Comparison of ENCODE assay signal across 31 cellular contexts in the genomic region with DNA sequence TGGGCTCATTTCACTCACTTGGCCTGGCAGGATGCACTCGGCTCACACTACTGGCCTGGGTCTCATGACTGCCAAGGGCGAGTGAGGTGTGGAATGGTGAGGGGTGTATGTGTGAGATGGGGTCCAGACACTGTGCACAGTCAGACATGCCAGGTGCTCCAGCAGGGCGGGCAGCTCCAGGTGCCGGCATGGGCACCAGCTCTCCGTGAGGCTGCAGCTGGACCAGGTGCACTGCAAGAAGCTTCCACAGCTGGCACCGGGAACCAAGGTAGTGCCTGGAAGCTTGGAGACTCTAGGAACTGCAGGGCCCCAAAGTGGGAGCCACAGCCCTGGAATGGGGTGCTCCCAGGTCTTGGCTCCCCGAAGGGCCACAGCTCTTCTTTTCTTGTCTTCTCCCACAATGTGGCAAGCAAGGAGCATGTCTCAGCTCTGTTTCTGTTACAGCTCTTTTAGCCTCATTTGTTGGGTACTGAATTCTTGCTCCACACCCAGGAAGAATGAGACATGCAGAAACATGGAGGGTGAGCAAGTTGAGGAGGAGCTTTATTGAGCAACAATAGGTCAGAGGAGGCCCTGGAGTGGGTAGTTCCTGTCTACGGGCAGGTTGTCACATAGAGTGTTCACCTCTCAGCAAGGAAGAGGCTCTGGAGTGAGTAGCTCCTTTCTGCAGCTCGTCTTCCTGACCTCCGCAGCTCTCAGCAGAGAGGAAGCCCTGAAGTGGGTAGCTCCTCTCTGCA.
"Had no signal": no experiment of that assay in that cellular context is flagged by ENCODE, and none has a peak within 500 bp of the region (broad histone marks: within the 10 kb centered on the region; RNA-seq: fewer than 3 reads in every experiment).

No MANE protein-coding gene starts in this region.

- H3K27me3 Mint-ChIP-seq: activated CD4-positive, alpha-beta T cell treated with anti-CD3 and anti-CD28 coated beads for 36 hours; activated CD4-positive, alpha-beta T cell treated with anti-CD3 and anti-CD28 coated beads, Interleukin-2, amount 10 ng/mL, durations not matched to agents 7 days and 5 days; activated naive CD4-positive, alpha-beta T cell treated with anti-CD3 and anti-CD28 coated beads, Interleukin-2, amount 50 U/mL, for 24 hours; activated naive CD8-positive, alpha-beta T cell treated with anti-CD3 and anti-CD28 coated beads, Interleukin-2, amount 10 ng/mL, durations not matched to agents 7 days and 5 days; activated T-cell treated with anti-CD3 and anti-CD28 coated beads, Interleukin-2, amount 50 U/mL, for 24 hours had no signal

- H3K4me3 Mint-ChIP-seq: activated CD4-positive, alpha-beta T cell treated with anti-CD3 and anti-CD28 coated beads for 36 hours; activated CD4-positive, alpha-beta T cell treated with anti-CD3 and anti-CD28 coated beads, Interleukin-2, amount 10 ng/mL, durations not matched to agents 7 days and 5 days; activated CD8-positive, alpha-beta T cell treated with anti-CD3 and anti-CD28 coated beads, Interleukin-2, amount 10 ng/mL, durations not matched to agents 7 days and 5 days; activated naive CD4-positive, alpha-beta T cell treated with anti-CD3 and anti-CD28 coated beads, Interleukin-2, amount 50 U/mL, for 24 hours; activated naive CD8-positive, alpha-beta T cell treated with anti-CD3 and anti-CD28 coated beads, Interleukin-2, amount 10 ng/mL, durations not matched to agents 7 days and 5 days; activated T-cell treated with anti-CD3 and anti-CD28 coated beads, Interleukin-2, amount 50 U/mL, for 24 hours; WTC11 had no signal

- H3K27me3 ChIP-seq: ascending aorta, SJCRH30 had no signal

- ATAC-seq: activated CD4-positive, alpha-beta T cell treated with anti-CD3 and anti-CD28 coated beads for 36 hours; activated CD4-positive, CD25-positive, alpha-beta regulatory T cell treated with anti-CD3 and anti-CD28 coated beads, Interleukin-2, amount 50 U/mL, for 24 hours; activated CD8-positive, alpha-beta T cell treated with anti-CD3 and anti-CD28 coated beads, Interleukin-2, amount 10 ng/mL, durations not matched to agents 7 days and 5 days; WTC11 had no signal

- H3K27ac ChIP-seq: ascending aorta, PC-9, RWPE1, SJCRH30, SK-N-MC had no signal

- H3K4me3 ChIP-seq: ascending aorta, PC-9, SJCRH30, SK-N-MC had no signal

- H3K4me1 ChIP-seq: ascending aorta, SJCRH30 had no signal

- H3K27ac Mint-ChIP-seq: activated CD4-positive, alpha-beta T cell treated with anti-CD3 and anti-CD28 coated beads for 36 hours; activated CD4-positive, alpha-beta T cell treated with anti-CD3 and anti-CD28 coated beads, Interleukin-2, amount 10 ng/mL, durations not matched to agents 7 days and 5 days; activated CD8-positive, alpha-beta T cell treated with anti-CD3 and anti-CD28 coated beads, Interleukin-2, amount 10 ng/mL, durations not matched to agents 7 days and 5 days; activated naive CD4-positive, alpha-beta T cell treated with anti-CD3 and anti-CD28 coated beads, Interleukin-2, amount 50 U/mL, for 24 hours; activated naive CD8-positive, alpha-beta T cell treated with anti-CD3 and anti-CD28 coated beads, Interleukin-2, amount 10 ng/mL, durations not matched to agents 7 days and 5 days; activated T-cell treated with anti-CD3 and anti-CD28 coated beads, Interleukin-2, amount 50 U/mL, for 24 hours; activated T-helper 2 cell treated with anti-CD3 and anti-CD28 coated beads, Interferon-gamma antibody, Interleukin-2, Interleukin-4, amounts not matched to agents 10 μg/mL and 5 μg/mL and 100 μg/mL, durations not matched to agents 14 hours and 24 hours and 36 hours; WTC11 had no signal

- H3K36me3 ChIP-seq: ascending aorta, SJCRH30 had no signal

- H3K36me3 Mint-ChIP-seq: activated naive CD4-positive, alpha-beta T cell treated with anti-CD3 and anti-CD28 coated beads, Interleukin-2, amount 50 U/mL, for 24 hours; activated naive CD8-positive, alpha-beta T cell treated with anti-CD3 and anti-CD28 coated beads, Interleukin-2, amount 10 ng/mL, durations not matched to agents 7 days and 5 days had no signal

- H3K9me3 ChIP-seq: ascending aorta, SJCRH30 had no signal

- H2AFZ ChIP-seq: PC-9 had no signal

- DNase-seq: activated CD4-positive, alpha-beta T cell treated with anti-CD3 and anti-CD28 coated beads for 36 hours; activated CD4-positive, alpha-beta T cell treated with anti-CD3 and anti-CD28 coated beads, Interleukin-2, amount 10 ng/mL, durations not matched to agents 7 days and 5 days; activated CD4-positive, alpha-beta T cell treated with anti-CD3 and anti-CD28 coated beads, Interleukin-2, amount 50 U/mL, for 48 hours; activated CD8-positive, alpha-beta T cell treated with anti-CD3 and anti-CD28 coated beads, Interleukin-2, amount 10 ng/mL, durations not matched to agents 7 days and 5 days; activated gamma-delta T cell; activated naive CD4-positive, alpha-beta T cell treated with Interleukin-2 at 50 U/mL for 16 hours; activated naive CD8-positive, alpha-beta T cell treated with anti-CD3 and anti-CD28 coated beads, Interleukin-2, amount 10 ng/mL, durations not matched to agents 7 days and 5 days; activated T-cell treated with anti-CD3 and anti-CD28 coated beads, Interleukin-2, amount 50 U/mL, for 24 hours; amygdala; Kasumi-1; KG1; MM.1S; MV-4-11; NCI-H1092; NCI-H1436 treated with DMSO at 0.1 percent for 48 hours; NCI-H1694 treated with DMSO at 0.1 percent for 48 hours; NCI-H2029; NCI-H345; NCI-H510A; NCI-H526; NCI-H748 treated with DMSO at 0.1 percent for 48 hours; PC-9; SHP77; SJCRH30 had no signal

- H3K9me3 Mint-ChIP-seq: activated CD4-positive, alpha-beta T cell treated with anti-CD3 and anti-CD28 coated beads, Interleukin-2, amount 10 ng/mL, durations not matched to agents 7 days and 5 days had no signal

- H3K4me1 Mint-ChIP-seq: activated CD4-positive, alpha-beta T cell treated with anti-CD3 and anti-CD28 coated beads for 36 hours; activated CD4-positive, alpha-beta T cell treated with anti-CD3 and anti-CD28 coated beads, Interleukin-2, amount 10 ng/mL, durations not matched to agents 7 days and 5 days; activated naive CD4-positive, alpha-beta T cell treated with anti-CD3 and anti-CD28 coated beads, Interleukin-2, amount 50 U/mL, for 24 hours; activated naive CD8-positive, alpha-beta T cell treated with anti-CD3 and anti-CD28 coated beads, Interleukin-2, amount 10 ng/mL, durations not matched to agents 7 days and 5 days; WTC11 had no signal

- H3K4me2 ChIP-seq: PC-9 had no signal
